10 cellular contexts compared by ENCODE assay signal in the genomic region with DNA sequence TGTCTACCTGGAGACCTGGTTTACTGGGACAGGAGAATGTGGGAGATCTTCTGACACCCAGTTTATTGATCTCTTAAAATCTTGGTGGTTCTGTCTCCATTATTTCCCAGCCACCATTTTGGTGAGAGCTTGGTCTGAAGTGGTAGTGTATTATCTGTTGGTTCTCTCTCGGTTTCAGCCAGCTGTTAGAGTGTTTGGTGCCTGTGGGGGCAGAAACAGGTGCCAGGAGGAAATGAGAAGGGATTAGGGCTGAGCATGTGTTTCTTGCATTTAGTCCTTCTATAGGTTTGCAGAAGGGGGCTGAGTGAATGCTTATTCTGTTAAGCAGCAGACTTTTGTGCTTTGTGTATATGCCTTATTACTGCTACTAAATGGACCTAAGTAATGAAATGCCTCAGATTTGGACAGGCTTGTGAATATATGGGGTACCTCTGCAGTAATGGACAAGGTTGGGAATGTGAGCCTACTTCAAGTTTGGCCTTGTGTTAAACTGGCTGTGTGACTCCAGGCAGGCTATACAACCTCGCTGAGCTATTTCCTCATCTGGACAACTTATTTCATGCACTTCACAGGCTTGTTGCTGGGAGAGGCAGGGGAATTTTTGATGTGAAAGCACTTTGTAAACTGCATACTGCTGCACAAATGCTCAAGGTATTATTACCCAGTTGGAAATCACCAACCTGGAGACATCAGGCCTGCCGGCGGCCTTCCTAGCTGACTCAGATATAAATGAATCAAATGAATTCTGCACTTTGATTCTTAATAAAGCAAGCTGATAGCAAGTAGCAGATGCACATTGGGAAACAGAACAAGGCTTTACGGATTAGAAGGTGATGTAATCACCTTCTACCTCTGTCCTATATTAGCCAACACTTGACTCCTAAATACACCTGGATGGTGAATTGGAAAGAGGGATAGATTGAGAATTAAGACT. TPM values are rescaled to one million over a fixed set of nuclear protein-coding genes. Genes with fewer than 3 reads are reported as not detected.
DNase-seq lines count a peak whose midpoint lies in the region; ATAC-seq, FAIRE-seq and TF ChIP-seq lines count a peak whose summit lies in the region.
"Had no signal": no experiment of that assay in that cellular context is flagged by ENCODE, and none has a peak within 500 bp of the region (broad histone marks: within the 10 kb centered on the region; RNA-seq: fewer than 3 reads in every experiment).

No MANE protein-coding gene starts in this region.

- WGBS in pancreas, 2 donors, result 66 to 73% methylated on average over 5 of the region's 5 CpGs

- H3K27ac ChIP-seq in pancreas, result no peak overlapping the region
- H3K27ac ChIP-seq: A549, cardiac muscle cell had no signal

- no peak for TF ChIP-seq CTCF in pancreas (IDR thresholded peaks at IDR 0.05)

- peaks cover 0 to 10% (median 3%) of the 10 kb centered on the region in 3 donors for H3K4me1 ChIP-seq in pancreas

- no peaks in the 10 kb centered on the region for H3K36me3 Mint-ChIP-seq in T-helper 17 cell (ENCODE audit: low read depth)

- H3K9me3 ChIP-seq in T-helper 17 cell (ENCODE audit: control insufficient read depth, low read length, poor library complexity, severe bottlenecking) (no peaks in the 10 kb centered on the region), pancreas (no peaks in the 10 kb centered on the region)
- H3K9me3 ChIP-seq: A549 had no signal

- H3K27me3 Mint-ChIP-seq in T-helper 17 cell, result no peaks in the 10 kb centered on the region

- H3K27ac Mint-ChIP-seq in T-helper 17 cell, result peak overlapping the region; percentile 98

- peaks cover 79% of the 10 kb centered on the region for H3K4me1 Mint-ChIP-seq in T-helper 17 cell

- peak; percentile 51 for DNase-seq in NCI-H2171 treated with DMSO at 0.1 percent for 48 hours (lab: John Stamatoyannopoulos, UW)
- no peak for DNase-seq in NCI-H2171 (lab: John Stamatoyannopoulos, UW)
- DNase-seq in T-helper 17 cell, result no peak
- DNase-seq in pancreas, result no peak
- DNase-seq in kidney glomerular epithelial cell (lab: John Stamatoyannopoulos, UW), result no peak
- DNase-seq in stimulated activated CD4-positive, alpha-beta T cell treated with anti-CD3 and anti-CD28 coated beads, Interleukin-2, amount 100 ng/mL, for 48 hours, result no peak

- no peaks in the 10 kb centered on the region for H3K36me3 ChIP-seq in pancreas
- H3K36me3 ChIP-seq: cardiac muscle cell had no signal

- intact Hi-C loops in pancreas (cut with DNase I), result no loop called here

- FAIRE-seq in pancreas (lab: Jason Lieb, UNC), result no peak
- FAIRE-seq: A549 had no signal

- peak overlapping the region; percentile 4 for H3K4me3 Mint-ChIP-seq in T-helper 17 cell

- H3K27me3 ChIP-seq in pancreas, result no peaks in the 10 kb centered on the region
- H3K27me3 ChIP-seq: cardiac muscle cell had no signal

- no peak overlapping the region for H3K4me3 ChIP-seq in pancreas
- H3K4me3 ChIP-seq: A549, cardiac muscle cell had no signal

- ATAC-seq in HG02943 (IDR thresholded peaks at IDR 0.05; ENCODE audit: low read depth, unreplicated experiment), result peak; percentile 64
- ATAC-seq in T-helper 17 cell, result peak; percentile 34
- ATAC-seq in pancreas, result peak in 3 of 4 donors; percentile 22 to 29 (median 28)
- no peak for ATAC-seq in GM19328 (IDR thresholded peaks at IDR 0.05; ENCODE audit: unreplicated experiment)
- ATAC-seq: A549 had no signal

RNA-seq across cellular contexts. Expression of a gene that starts 9.9 kb away (rescaled TPM):
- 10 to 100 TPM; 21.9 to 35.5 TPM for total RNA-seq in T-helper 17 cell
- total RNA-seq in pancreas, result 1 to 10 TPM; 2.4 to 6.7 (median 3.7) TPM
- 1 to 10 TPM; 2.8 to 4.1 TPM for polyA plus RNA-seq in pancreas
